20 cellular contexts compared by ENCODE assay signal in the genomic region with DNA sequence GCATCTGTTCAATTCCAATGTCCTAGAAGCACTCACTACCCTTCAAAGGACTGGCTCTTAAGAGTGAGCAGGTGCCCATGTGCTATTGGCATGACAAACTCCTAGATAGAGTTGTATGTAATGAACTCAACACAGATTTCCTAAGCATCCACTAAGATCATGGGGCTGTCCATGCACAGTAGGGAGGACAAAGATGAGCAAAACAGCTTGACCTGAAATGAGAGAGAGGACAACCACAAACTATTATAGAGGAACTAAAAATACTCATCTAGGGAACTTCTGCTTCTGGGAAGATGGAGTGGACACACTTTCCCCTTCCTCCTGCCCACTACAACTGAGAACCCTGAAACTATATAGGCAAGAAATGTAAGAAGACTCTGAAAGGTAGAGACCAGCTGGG. TPM values are rescaled to one million over a fixed set of nuclear protein-coding genes. Genes with fewer than 3 reads are reported as not detected.
A peak's percentile ranks its signal among the peaks of the same experiment; 100 is the strongest.
DNase-seq lines count a peak whose midpoint lies in the region; ATAC-seq and TF ChIP-seq lines count a peak whose summit lies in the region.
"Had no signal": no experiment of that assay in that cellular context is flagged by ENCODE, and none has a peak within 500 bp of the region (broad histone marks: within the 10 kb centered on the region; RNA-seq: fewer than 3 reads in every experiment).

No MANE protein-coding gene starts in this region.

- H3K4me1 Mint-ChIP-seq in stimulated activated naive CD8-positive, alpha-beta T cell treated with anti-CD3 and anti-CD28 coated beads, Interleukin-15, Interleukin-2, amounts not matched to agents 100 ng/mL and 50 ng/mL, for 24 hours (ENCODE audit: low read depth): peaks cover 15% of the 10 kb centered on the region
- H3K4me1 Mint-ChIP-seq in activated CD4-positive, alpha-beta memory T cell treated with anti-CD3 and anti-CD28 coated beads, Interleukin-2, amount 10 ng/mL, durations not matched to agents 7 days and 5 days: peaks cover 42% of the 10 kb centered on the region
- H3K4me1 Mint-ChIP-seq: neural progenitor cell had no signal

- no peak for DNase-seq in stimulated activated naive CD8-positive, alpha-beta T cell treated with anti-CD3 and anti-CD28 coated beads, Interleukin-15, Interleukin-2, amounts not matched to agents 100 U/mL and 50 U/mL, for 24 hours
- no peak for DNase-seq in activated CD4-positive, alpha-beta memory T cell treated with anti-CD3 and anti-CD28 coated beads, Interleukin-2, amount 10 ng/mL, durations not matched to agents 7 days and 5 days
- DNase-seq in lung (ENCODE audit: low spot score) (no peak), GOT3 (lab: John Stamatoyannopoulos, UW) (no peak), SHP77 treated with DMSO at 0.1 percent for 48 hours (lab: John Stamatoyannopoulos, UW) (no peak)
- DNase-seq: brain microvascular endothelial cell; DMS79; effector CD4-positive, alpha-beta T cell; hypothalamus; Karpas-422; NCI-H187; NCI-H524; PC-9; stimulated activated CD4-positive, alpha-beta T cell treated with anti-CD3 and anti-CD28 coated beads, Interleukin-4, amount 100 ng/mL, for 1 hour had no signal

- no peaks in the 10 kb centered on the region for H3K9me3 ChIP-seq in lung (ENCODE audit: control insufficient read depth in 2 of 2, insufficient read depth in 1 of 2, low read length in 1 of 2)

- H3K27ac ChIP-seq in lung (ENCODE audit: low read depth in 1 of 2, low read length in 1 of 2): peak overlapping the region in 1 of 2 donors; percentile 57
- H3K27ac ChIP-seq: neural progenitor cell, PC-9 had no signal

- POLR2A ChIA-PET in activated CD4-positive, alpha-beta memory T cell treated with anti-CD3 and anti-CD28 coated beads, Interleukin-2, amount 10 ng/mL, durations not matched to agents 7 days and 5 days (lab: Charles Lee): interaction anchor here (0.7 to 7.1 kb wide), 9 partner anchors 9 to 80 kb away, joined by 3 to 57 read pairs (median 4); a partner anchor contains a TSS

- CTCF ChIA-PET in activated CD4-positive, alpha-beta memory T cell treated with anti-CD3 and anti-CD28 coated beads, Interleukin-2, amount 10 ng/mL, durations not matched to agents 7 days and 5 days (lab: Charles Lee): interaction anchor here (1.1 to 2.9 kb wide), 2 partner anchors 9 to 24 kb away, joined by 3 to 29 read pairs; no protein-coding TSS in a partner anchor

- no peaks in the 10 kb centered on the region for H3K27me3 ChIP-seq in lung (ENCODE audit: control insufficient read depth, insufficient read depth)
- H3K27me3 ChIP-seq: brain microvascular endothelial cell, neural progenitor cell had no signal

- peaks cover 21 to 25% of the 10 kb centered on the region in 2 donors for H3K36me3 ChIP-seq in lung (ENCODE audit: control insufficient read depth in 2 of 2, insufficient read depth in 2 of 2, low read length in 2 of 2)

- TF ChIP-seq CTCF in lung (IDR thresholded peaks at IDR 0.05; ENCODE audit: control extremely low read depth, extremely low read depth): no peak

- no peaks in the 10 kb centered on the region for H3K4me1 ChIP-seq in lung (ENCODE audit: control insufficient read depth in 2 of 2, insufficient read depth in 2 of 2, low read length in 2 of 2)
- H3K4me1 ChIP-seq: neural progenitor cell had no signal

- H3K9me3 Mint-ChIP-seq in stimulated activated naive CD8-positive, alpha-beta T cell treated with anti-CD3 and anti-CD28 coated beads, Interleukin-15, Interleukin-2, amounts not matched to agents 100 ng/mL and 50 ng/mL, for 24 hours: no peaks in the 10 kb centered on the region
- no peaks in the 10 kb centered on the region for H3K9me3 Mint-ChIP-seq in activated CD4-positive, alpha-beta memory T cell treated with anti-CD3 and anti-CD28 coated beads, Interleukin-2, amount 10 ng/mL, durations not matched to agents 7 days and 5 days
- H3K9me3 Mint-ChIP-seq: neural progenitor cell had no signal

- H3K4me3 Mint-ChIP-seq in stimulated activated naive CD8-positive, alpha-beta T cell treated with anti-CD3 and anti-CD28 coated beads, Interleukin-15, Interleukin-2, amounts not matched to agents 100 ng/mL and 50 ng/mL, for 24 hours: peak overlapping the region; percentile 24
- peak overlapping the region; percentile 70 for H3K4me3 Mint-ChIP-seq in activated CD4-positive, alpha-beta memory T cell treated with anti-CD3 and anti-CD28 coated beads, Interleukin-2, amount 10 ng/mL, durations not matched to agents 7 days and 5 days
- H3K4me3 Mint-ChIP-seq: neural progenitor cell had no signal

- H3K4me3 ChIP-seq in lung: no peak overlapping the region
- H3K4me3 ChIP-seq: neural progenitor cell, PC-9 had no signal

- ATAC-seq in stimulated activated naive CD8-positive, alpha-beta T cell treated with anti-CD3 and anti-CD28 coated beads, Interleukin-15, Interleukin-2, amounts not matched to agents 100 U/mL and 50 U/mL, for 24 hours: no peak
- ATAC-seq in lung (ENCODE audit: insufficient read depth, low FRiP score) (peak; percentile 53), GM19452 (IDR thresholded peaks at IDR 0.05; ENCODE audit: unreplicated experiment) (no peak), GM18870 (IDR thresholded peaks at IDR 0.05; ENCODE audit: unreplicated experiment) (no peak)
- ATAC-seq: left lobe of liver had no signal

- H3K36me3 Mint-ChIP-seq in stimulated activated naive CD8-positive, alpha-beta T cell treated with anti-CD3 and anti-CD28 coated beads, Interleukin-15, Interleukin-2, amounts not matched to agents 100 ng/mL and 50 ng/mL, for 24 hours (ENCODE audit: low read depth): peaks cover 63% of the 10 kb centered on the region
- peaks cover 61% of the 10 kb centered on the region for H3K36me3 Mint-ChIP-seq in activated CD4-positive, alpha-beta memory T cell treated with anti-CD3 and anti-CD28 coated beads, Interleukin-2, amount 10 ng/mL, durations not matched to agents 7 days and 5 days (ENCODE audit: low read depth)

- H3K27me3 Mint-ChIP-seq in stimulated activated naive CD8-positive, alpha-beta T cell treated with anti-CD3 and anti-CD28 coated beads, Interleukin-15, Interleukin-2, amounts not matched to agents 100 ng/mL and 50 ng/mL, for 24 hours: no peaks in the 10 kb centered on the region
- H3K27me3 Mint-ChIP-seq in activated CD4-positive, alpha-beta memory T cell treated with anti-CD3 and anti-CD28 coated beads, Interleukin-2, amount 10 ng/mL, durations not matched to agents 7 days and 5 days: no peaks in the 10 kb centered on the region

- H3K27ac Mint-ChIP-seq in stimulated activated naive CD8-positive, alpha-beta T cell treated with anti-CD3 and anti-CD28 coated beads, Interleukin-15, Interleukin-2, amounts not matched to agents 100 ng/mL and 50 ng/mL, for 24 hours: peak overlapping the region; percentile 70
- peak overlapping the region; percentile 99 for H3K27ac Mint-ChIP-seq in activated CD4-positive, alpha-beta memory T cell treated with anti-CD3 and anti-CD28 coated beads, Interleukin-2, amount 10 ng/mL, durations not matched to agents 7 days and 5 days
- H3K27ac Mint-ChIP-seq: neural progenitor cell had no signal

RNA-seq across cellular contexts. Expression of a gene that starts 20.7 kb away (rescaled TPM):
- 10 to 100 TPM; 15.2 to 16.0 TPM for total RNA-seq in activated CD4-positive, alpha-beta memory T cell treated with anti-CD3 and anti-CD28 coated beads, Interleukin-2, amount 10 ng/mL, durations not matched to agents 7 days and 5 days
- total RNA-seq in lung: 10 to 100 TPM; 28.2 to 31.3 TPM
- polyA plus RNA-seq in lung: 10 to 100 TPM; 27.5 to 30.1 TPM

RNA-seq across cellular contexts. Expression of a gene that starts 21.2 kb away (rescaled TPM):
- 10 to 100 TPM; 47.4 to 49.8 TPM for total RNA-seq in activated CD4-positive, alpha-beta memory T cell treated with anti-CD3 and anti-CD28 coated beads, Interleukin-2, amount 10 ng/mL, durations not matched to agents 7 days and 5 days
- 10 to 100 TPM in 1 of 2 donors, 1 to 10 TPM in 1; 9.3 to 11.8 TPM for total RNA-seq in lung
- polyA plus RNA-seq in lung: 10 to 100 TPM; 17.0 to 19.5 TPM

RNA-seq across cellular contexts. Expression of a gene that starts 21.3 kb away (rescaled TPM):
- total RNA-seq in activated CD4-positive, alpha-beta memory T cell treated with anti-CD3 and anti-CD28 coated beads, Interleukin-2, amount 10 ng/mL, durations not matched to agents 7 days and 5 days: 1 to 10 TPM; 6.6 to 7.4 TPM
- 1 to 10 TPM; 4.8 to 9.0 TPM for total RNA-seq in lung
- polyA plus RNA-seq in lung: 1 to 10 TPM; 1.8 to 3.5 TPM

RNA-seq across cellular contexts. Expression of a gene that starts 42.0 kb away (rescaled TPM):
- not detected for total RNA-seq in activated CD4-positive, alpha-beta memory T cell treated with anti-CD3 and anti-CD28 coated beads, Interleukin-2, amount 10 ng/mL, durations not matched to agents 7 days and 5 days
- not detected for total RNA-seq in lung
- not detected for polyA plus RNA-seq in lung
- total RNA-seq: H1, left lobe of liver, PC-9 had no signal
- polyA plus RNA-seq: H1 had no signal
